3 cellular contexts compared by ENCODE assay signal in genomic region chr15:34610388-34610787, GRCh38.
TF ChIP-seq lines count a peak whose summit lies in the region.

No MANE protein-coding gene starts in this region.

TF ChIP-seq in liver, 16 proteins besides CTCF, POLR2A, EP300 and RAD21:
- TF ChIP-seq MAX (IDR thresholded peaks at IDR 0.05) (no peak), GABPA (IDR thresholded peaks at IDR 0.05 in 1 of 2, conservative IDR thresholded peaks at IDR 0.05 in 1 of 2) (no peak), SP1 (IDR thresholded peaks at IDR 0.05) (no peak), NR2F2 (IDR thresholded peaks at IDR 0.05) (no peak), FOXA2 (IDR thresholded peaks at IDR 0.05) (no peak), REST (IDR thresholded peaks at IDR 0.05) (no peak), YY1 (IDR thresholded peaks at IDR 0.05) (no peak), ZBTB33 (IDR thresholded peaks at IDR 0.05) (no peak), ATF3 (IDR thresholded peaks at IDR 0.05) (no peak), TAF1 (conservative IDR thresholded peaks at IDR 0.05) (no peak)
TF ChIP-seq in liver: peak in this region for 0.

TF ChIP-seq in HepG2, 621 proteins besides CTCF, POLR2A, EP300 and RAD21:
- TF ChIP-seq SNAPC4 (CRISPR knock-in tag; IDR thresholded peaks at IDR 0.05) (no peak), HDAC1 (CRISPR knock-in tag; IDR thresholded peaks at IDR 0.05) (no peak), DMAP1 (CRISPR knock-in tag; IDR thresholded peaks at IDR 0.05) (no peak), ATF5 (CRISPR knock-in tag; IDR thresholded peaks at IDR 0.05; ENCODE audit: low read depth) (no peak), MATR3 (CRISPR knock-in tag; IDR thresholded peaks at IDR 0.05) (no peak), FUBP1 (CRISPR knock-in tag; IDR thresholded peaks at IDR 0.05; ENCODE audit: borderline replicate concordance) (no peak), ZBTB25 (CRISPR knock-in tag; IDR thresholded peaks at IDR 0.05) (no peak), SNAPC2 (CRISPR knock-in tag; IDR thresholded peaks at IDR 0.05) (no peak), CBX2 (IDR thresholded peaks at IDR 0.05; ENCODE audit: low read depth, low read length) (no peak), CBX2 (CRISPR knock-in tag; IDR thresholded peaks at IDR 0.05; ENCODE audit: low read depth) (no peak)

TF ChIP-seq in endothelial cell of umbilical vein, 7 proteins besides CTCF, POLR2A, EP300 and RAD21:
- TF ChIP-seq EZH2 (IDR thresholded peaks at IDR 0.05; ENCODE audit: borderline replicate concordance, low read depth, low read length, severe bottlenecking), result no peak
- TF ChIP-seq GATA2 (IDR thresholded peaks at IDR 0.05; ENCODE audit: insufficient read depth, insufficient read length, low read depth, low read length), result peak; percentile 62
- no peak for TF ChIP-seq FOS (IDR thresholded peaks at IDR 0.05; ENCODE audit: borderline replicate concordance, insufficient read depth, low read length)
